Comparison of ENCODE assay signal across 21 cellular contexts in the genomic region with DNA sequence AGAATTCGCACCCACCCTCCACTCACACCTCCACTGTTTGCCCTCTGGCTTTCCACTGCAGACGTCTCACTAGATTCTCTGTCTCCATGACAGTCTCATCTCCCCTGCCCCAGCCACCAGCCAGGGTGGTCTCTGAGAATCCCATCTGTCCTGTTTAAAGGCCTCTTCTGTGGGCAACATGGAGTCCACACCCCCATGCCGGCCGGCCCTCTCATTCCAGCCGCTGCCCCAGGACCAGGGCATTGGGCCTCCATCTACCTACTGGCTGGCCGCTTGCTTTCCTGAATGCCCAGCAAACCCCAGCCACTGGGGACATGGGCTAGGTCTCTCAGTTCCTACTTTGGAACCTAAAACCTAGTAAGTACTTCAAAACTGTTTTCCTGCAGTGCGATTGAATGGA.
"Had no signal": no experiment of that assay in that cellular context is flagged by ENCODE, and none has a peak within 500 bp of the region (broad histone marks: within the 10 kb centered on the region; RNA-seq: fewer than 3 reads in every experiment).

No MANE protein-coding gene starts in this region.

- H3K27ac ChIP-seq: HL-60, KMS-11 had no signal

- ATAC-seq: K562 had no signal

- H3K4me1 Mint-ChIP-seq: IgD-negative memory B cell had no signal

- H3K4me3 ChIP-seq: K562 had no signal

- H3K27ac Mint-ChIP-seq: IgD-negative memory B cell had no signal

- H3K9ac ChIP-seq: KMS-11, SK-N-SH had no signal

- H3K36me3 Mint-ChIP-seq: IgD-negative memory B cell had no signal

- H3K4me2 ChIP-seq: KMS-11, SK-N-SH had no signal

- DNase-seq: Kasumi-1, MM.1S, NCI-H1092 treated with DMSO at 0.1 percent for 48 hours, NCI-H1436, NCI-H187, NCI-H2029, NCI-H2081 treated with DMSO at 0.1 percent for 48 hours, NCI-H2171, NCI-H226, NCI-H446, NCI-H510A, NCI-H524 treated with DMSO at 0.1 percent for 48 hours, NCI-H69, NCI-H774, RPMI8226, SHP77, SK-N-SH had no signal

- H3K9me3 ChIP-seq: SK-N-SH had no signal

- H3K4me3 Mint-ChIP-seq: IgD-negative memory B cell had no signal
